In genomic region chr11:12950681-12951080, GRCh38 we compare ENCODE assay signal across 27 cellular contexts. TPM values are rescaled to one million over a fixed set of nuclear protein-coding genes. Genes with fewer than 3 reads are reported as not detected.
DNase-seq lines count a peak whose midpoint lies in the region; ATAC-seq, FAIRE-seq and TF ChIP-seq lines count a peak whose summit lies in the region.
"Had no signal": no experiment of that assay in that cellular context is flagged by ENCODE, and none has a peak within 500 bp of the region (broad histone marks: within the 10 kb centered on the region; RNA-seq: fewer than 3 reads in every experiment).

No MANE protein-coding gene starts in this region.

- intact Hi-C loops in HepG2 (cut with micrococcal nuclease; ENCODE audit: unreplicated experiment) (no loop called here), right lobe of liver (cut with DNase I) (no loop called here), colonic mucosa (cut with DNase I) (no loop called here)

- H3K9me3 ChIP-seq in HepG2 (ENCODE audit: low read length) (no peaks in the 10 kb centered on the region), right lobe of liver (no peaks in the 10 kb centered on the region), SJCRH30 (replicated peaks) (peaks cover 22% of the 10 kb centered on the region; the same call in 1 of the 2 replicates), colonic mucosa (no peaks in the 10 kb centered on the region)
- H3K9me3 ChIP-seq: breast epithelium, ovary had no signal

- CTCF ChIA-PET in HepG2 (lab: Yijun Ruan, JAX; ENCODE audit: low intra/inter-chr PET ratio, low total read pairs) = no interaction called here

- TF ChIP-seq EP300 in HepG2 (IDR thresholded peaks at IDR 0.05; ENCODE audit: low read depth in 2 of 2, low read length in 2 of 2) (no peak), HepG2 (CRISPR knock-in tag; IDR thresholded peaks at IDR 0.05; ENCODE audit: borderline replicate concordance) (no peak)

- no peak overlapping the region for H3K9ac ChIP-seq in HepG2 (ENCODE audit: insufficient read depth, low read depth, low read length)
- H3K9ac ChIP-seq in colonic mucosa (ENCODE audit: low read depth in 2 of 2, low read length in 2 of 2) = no peak overlapping the region

- ATAC-seq in HepG2 = no peak
- ATAC-seq in right lobe of liver = no peak
- ATAC-seq: gastroesophageal sphincter; natural killer cell treated with Interleukin-12 subunit alpha and Interleukin-12 subunit beta and Interleukin-15 and Interleukin-18, amount 100 ng/mL, for 72 hours had no signal

- no peak for FAIRE-seq in HepG2 (lab: Jason Lieb, UNC)
- FAIRE-seq: endothelial cell of umbilical vein, urothelium cell line had no signal

- H3K4me1 ChIP-seq in HepG2 (ENCODE audit: insufficient read depth, low read length) (no peaks in the 10 kb centered on the region), right lobe of liver (no peaks in the 10 kb centered on the region), SJCRH30 (peaks cover 31% of the 10 kb centered on the region), colonic mucosa (no peaks in the 10 kb centered on the region)
- H3K4me1 ChIP-seq: breast epithelium, gastroesophageal sphincter, right atrium auricular region had no signal

- no peak overlapping the region for H3K27ac ChIP-seq in HepG2 (ENCODE audit: extremely low read length, insufficient read depth, low read length)
- H3K27ac ChIP-seq in right lobe of liver = no peak overlapping the region
- peak overlapping the region; percentile 77; the same call in 1 of the 2 replicates for H3K27ac ChIP-seq in SJCRH30
- H3K27ac ChIP-seq in caudate nucleus (ENCODE audit: low read depth, low read length) = no peak overlapping the region
- H3K27ac ChIP-seq in colonic mucosa = no peak overlapping the region
- H3K27ac ChIP-seq: breast epithelium, C4-2B, gastroesophageal sphincter, ovary, right atrium auricular region had no signal

- no peaks in the 10 kb centered on the region for H3K27me3 ChIP-seq in HepG2 (ENCODE audit: control insufficient read depth in 1 of 2, insufficient read depth in 2 of 2, low read length in 2 of 2)
- no peaks in the 10 kb centered on the region for H3K27me3 ChIP-seq in right lobe of liver
- H3K27me3 ChIP-seq in SJCRH30 = no peaks in the 10 kb centered on the region
- no peaks in the 10 kb centered on the region for H3K27me3 ChIP-seq in colonic mucosa
- H3K27me3 ChIP-seq: breast epithelium, gastroesophageal sphincter, ovary, right atrium auricular region had no signal

- H3K79me2 ChIP-seq in HepG2 (ENCODE audit: insufficient read depth, low read length) = no peaks in the 10 kb centered on the region

- DNase-seq in HepG2 (ENCODE audit: low spot score) (no peak), right lobe of liver (no peak), SJCRH30 (peak in 1 of 2 experiments; percentile 43), fibroblast of peridontal ligament (ENCODE audit: extremely low read depth) (peak; percentile 48), 8988T (no peak), OCI-M2 (lab: John Stamatoyannopoulos, UW; ENCODE audit: unreplicated experiment) (no peak), caudate nucleus (lab: John Stamatoyannopoulos, UW) (no peak), colonic mucosa (no peak)
- DNase-seq: activated CD4-positive, alpha-beta T cell treated with anti-CD3 and anti-CD28 coated beads, Interleukin-2, amount 50 U/mL, for 4 hours; activated CD8-positive, alpha-beta memory T cell treated with anti-CD3 and anti-CD28 coated beads, Interleukin-2, amount 50 U/mL, for 48 hours; activated effector memory CD4-positive, alpha-beta T cell treated with Interleukin-2 at 50 U/mL for 16 hours; DMS 273 treated with DMSO at 0.1 percent for 48 hours; GF-D8; KG1; NCI-H2029; NCI-H524 treated with DMSO at 0.1 percent for 48 hours; ovary; substantia nigra; T-helper 2 cell had no signal

- 0% methylated on average over 1 of the region's 1 CpG for WGBS in HepG2 (ENCODE audit: low lambda C conversion rate)
- WGBS in right lobe of liver (ENCODE audit: insufficient coverage, low coverage, low lambda C conversion rate, missing lambda C conversion rate) = 67% methylated on average over 1 of the region's 1 CpG

- no peak overlapping the region for H2AFZ ChIP-seq in HepG2 (ENCODE audit: low read length)

- no peak for TF ChIP-seq CTCF in HepG2 (CRISPR knock-in tag; IDR thresholded peaks at IDR 0.05)
- TF ChIP-seq CTCF in right lobe of liver (IDR thresholded peaks at IDR 0.05) = no peak
- TF ChIP-seq CTCF in colonic mucosa (IDR thresholded peaks at IDR 0.05) = no peak

- no peaks in the 10 kb centered on the region for H4K20me1 ChIP-seq in HepG2 (ENCODE audit: insufficient read depth, low read length)

- POLR2A ChIA-PET in HepG2 (lab: Yijun Ruan, JAX) = no interaction called here

- no peak for TF ChIP-seq POLR2A in HepG2 (IDR thresholded peaks at IDR 0.05; ENCODE audit: insufficient read depth in 1 of 2, low read depth in 2 of 2, low read length in 2 of 2)
- TF ChIP-seq POLR2A in right lobe of liver (IDR thresholded peaks at IDR 0.05) = no peak

- BruUV-seq in HepG2 (replicated peaks; lab: Mats Ljungman, UMichigan) = no TSS peak

- in situ Hi-C loops in HepG2 (cut with HindIII; ENCODE audit: extremely low pct_ligation_motif_present, low pct_unique_long_range_greater_than_20kb) = no loop called here

- no peaks in the 10 kb centered on the region for H3K36me3 ChIP-seq in HepG2 (replicated peaks in 1 of 2; ENCODE audit: control insufficient read depth in 1 of 2, insufficient read depth in 2 of 2, low read length in 2 of 2)
- H3K36me3 ChIP-seq in right lobe of liver = no peaks in the 10 kb centered on the region
- 0 out of 2 replicates have a peak, but pooled peaks cover under 1% of the 10 kb centered on the region for H3K36me3 ChIP-seq in SJCRH30
- H3K36me3 ChIP-seq in colonic mucosa = no peaks in the 10 kb centered on the region
- H3K36me3 ChIP-seq: breast epithelium, gastroesophageal sphincter, ovary, right atrium auricular region had no signal

- no peak overlapping the region for H3K4me3 ChIP-seq in HepG2 (replicated peaks in 1 of 3; ENCODE audit: insufficient read depth in 1 of 3, low read depth in 2 of 3, low read length in 3 of 3)
- no peak overlapping the region for H3K4me3 ChIP-seq in right lobe of liver
- no peak overlapping the region for H3K4me3 ChIP-seq in SJCRH30
- H3K4me3 ChIP-seq in colonic mucosa = no peak overlapping the region
- H3K4me3 ChIP-seq: breast epithelium, gastroesophageal sphincter, ovary, right atrium auricular region had no signal

- no peak for TF ChIP-seq RAD21 in HepG2 (CRISPR knock-in tag; IDR thresholded peaks at IDR 0.05)

- no peak overlapping the region for H3K4me2 ChIP-seq in HepG2 (ENCODE audit: low read depth, low read length)

TF ChIP-seq in HepG2, 621 proteins besides CTCF, POLR2A, EP300 and RAD21 (continues in another document):
- TF ChIP-seq ATF4 (CRISPR knock-in tag; IDR thresholded peaks at IDR 0.05) = peak in 1 of 2 experiments; percentile 95; a peak in 2 of 4 replicates
- TF ChIP-seq, protein P1, sequence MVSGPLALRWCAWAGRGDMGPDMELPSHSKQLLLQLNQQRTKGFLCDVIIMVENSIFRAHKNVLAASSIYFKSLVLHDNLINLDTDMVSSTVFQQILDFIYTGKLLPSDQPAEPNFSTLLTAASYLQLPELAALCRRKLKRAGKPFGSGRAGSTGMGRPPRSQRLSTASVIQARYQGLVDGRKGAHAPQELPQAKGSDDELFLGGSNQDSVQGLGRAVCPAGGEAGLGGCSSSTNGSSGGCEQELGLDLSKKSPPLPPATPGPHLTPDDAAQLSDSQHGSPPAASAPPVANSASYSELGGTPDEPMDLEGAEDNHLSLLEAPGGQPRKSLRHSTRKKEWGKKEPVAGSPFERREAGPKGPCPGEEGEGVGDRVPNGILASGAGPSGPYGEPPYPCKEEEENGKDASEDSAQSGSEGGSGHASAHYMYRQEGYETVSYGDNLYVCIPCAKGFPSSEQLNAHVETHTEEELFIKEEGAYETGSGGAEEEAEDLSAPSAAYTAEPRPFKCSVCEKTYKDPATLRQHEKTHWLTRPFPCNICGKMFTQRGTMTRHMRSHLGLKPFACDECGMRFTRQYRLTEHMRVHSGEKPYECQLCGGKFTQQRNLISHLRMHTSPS (CRISPR knock-in tag; IDR thresholded peaks at IDR 0.05; ENCODE audit: low read depth) = no peak
- TF ChIP-seq SMARCE1 (IDR thresholded peaks at IDR 0.05; ENCODE audit: borderline replicate concordance) = no peak
- 0 out of 2 replicates have a peak, but pooled peaks have one; percentile 37 for TF ChIP-seq CEBPB (IDR thresholded peaks at IDR 0.05; ENCODE audit: borderline replicate concordance, low read depth, low read length)

RNA-seq across cellular contexts. Expression of gene RASSF10, which starts 58.4 kb away (rescaled TPM):
- not detected in 2 replicates for total RNA-seq in HepG2 (2016; rRNA removed; fragmentation: Illumina TruSeq; extraction: Trizol)
- not detected in 2 replicates for total RNA-seq in HepG2 (2016; cell fraction: cytosol; rRNA removed; fragmentation: Illumina TruSeq; extraction: Trizol; ENCODE audit: low read depth)
- total RNA-seq in HepG2 (2016; cell fraction: insoluble cytoplasmic fraction; rRNA removed; fragmentation: Illumina TruSeq; extraction: Trizol) = not detected in 2 replicates
- total RNA-seq in HepG2 (2016; cell fraction: membrane; rRNA removed; fragmentation: Illumina TruSeq; extraction: Trizol) = not detected in 2 replicates
- not detected in 2 replicates for total RNA-seq in HepG2 (2016; cell fraction: nucleus; rRNA removed; fragmentation: Illumina TruSeq; extraction: Trizol)
- polyA plus RNA-seq in HepG2 (2011; rRNA removed) = not detected in 2 replicates
- not detected in 2 replicates for polyA plus RNA-seq in HepG2 (2011; cell fraction: cytosol; rRNA removed)
- polyA plus RNA-seq in HepG2 (2011; cell fraction: nucleus; rRNA removed) = not detected in 2 replicates
- not detected in 2 replicates for polyA plus RNA-seq in HepG2 (2012)
- polyA plus RNA-seq in HepG2 (2016; cell fraction: cytosol; fragmentation: Illumina TruSeq; extraction: Trizol; ENCODE audit: low read depth) = not detected in 2 replicates
- not detected in 2 replicates for polyA plus RNA-seq in HepG2 (2016; cell fraction: insoluble cytoplasmic fraction; fragmentation: Illumina TruSeq; extraction: Trizol; ENCODE audit: low read depth)
- polyA plus RNA-seq in HepG2 (2016; cell fraction: membrane; fragmentation: Illumina TruSeq; extraction: Trizol; ENCODE audit: low read depth) = not detected in 2 replicates
- not detected in 2 replicates for polyA plus RNA-seq in HepG2 (2016; cell fraction: nucleus; fragmentation: Illumina TruSeq; extraction: Trizol; ENCODE audit: insufficient read depth, low read depth)
- not detected in 2 replicates for polyA minus RNA-seq in HepG2 (2011; rRNA and poly(A)+ RNA removed; ENCODE audit: low replicate concordance)
- not detected in 2 replicates for polyA minus RNA-seq in HepG2 (2011; cell fraction: cytosol; rRNA and poly(A)+ RNA removed)
- not detected in 2 replicates for polyA minus RNA-seq in HepG2 (2011; cell fraction: nucleus; rRNA and poly(A)+ RNA removed)
- under 1 TPM in 2 of 6 experiments, not detected in 4; 0.11 to 0.49 TPM for total RNA-seq in right lobe of liver
- 0.25 and 0.36 TPM in 2 replicates for total RNA-seq in SJCRH30 (2014; rRNA removed; shearing (Covaris generic))
- total RNA-seq in colonic mucosa = 1 to 10 TPM; 1.4 to 4.7 TPM
- total RNA-seq: endothelial cell of umbilical vein; natural killer cell treated with Interleukin-12 subunit alpha and Interleukin-12 subunit beta and Interleukin-15 and Interleukin-18, amount 100 ng/mL, for 72 hours; OCI-LY7 had no signal
